In the genomic region with DNA sequence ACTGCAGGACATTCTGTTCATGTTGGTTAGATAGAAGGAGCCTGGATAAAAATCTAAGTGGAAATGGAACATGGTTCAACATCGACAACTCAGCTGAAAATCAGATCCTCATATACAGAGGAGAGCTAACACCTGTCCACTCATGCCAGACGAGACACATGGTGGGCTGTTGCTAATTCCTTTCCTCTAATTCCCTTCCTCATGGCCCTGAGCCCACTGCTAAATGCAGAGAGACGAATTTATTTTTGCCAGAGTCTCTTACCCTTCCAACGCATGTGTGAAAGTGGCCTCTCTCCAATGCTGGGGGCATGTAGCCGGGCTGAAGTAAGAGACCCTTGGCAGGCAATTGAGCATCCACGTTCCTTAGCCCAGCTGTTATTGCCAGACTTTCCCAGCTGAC, we compare ENCODE assay signal across 10 cellular contexts. TPM values are rescaled to one million over a fixed set of nuclear protein-coding genes. Genes with fewer than 3 reads are reported as not detected.
DNase-seq lines count a peak whose midpoint lies in the region; TF ChIP-seq lines count a peak whose summit lies in the region.
"Had no signal": no experiment of that assay in that cellular context is flagged by ENCODE, and none has a peak within 500 bp of the region (broad histone marks: within the 10 kb centered on the region; RNA-seq: fewer than 3 reads in every experiment).

No MANE protein-coding gene starts in this region.

- H2AFZ ChIP-seq in SK-N-SH (ENCODE audit: low read depth) (no peak overlapping the region), smooth muscle cell (ENCODE audit: low read depth) (no peak overlapping the region), MM.1S (ENCODE audit: low read length) (no peak overlapping the region)

- no peak overlapping the region for H3K9ac ChIP-seq in SK-N-SH
- peak overlapping the region; percentile 71 for H3K9ac ChIP-seq in smooth muscle cell (ENCODE audit: low read depth)
- H3K9ac ChIP-seq in MM.1S (ENCODE audit: low read length) = no peak overlapping the region

- H3K9me2 ChIP-seq in SK-N-SH = no peaks in the 10 kb centered on the region
- no peaks in the 10 kb centered on the region for H3K9me2 ChIP-seq in MM.1S (replicated peaks; ENCODE audit: insufficient read depth, low read length)

- H3K9me3 ChIP-seq in SK-N-SH = no peaks in the 10 kb centered on the region
- no peaks in the 10 kb centered on the region for H3K9me3 ChIP-seq in right atrium auricular region
- no peaks in the 10 kb centered on the region for H3K9me3 ChIP-seq in smooth muscle cell (replicated peaks; ENCODE audit: low read depth)
- H3K9me3 ChIP-seq in MM.1S (replicated peaks; ENCODE audit: insufficient read depth, low read length) = no peaks in the 10 kb centered on the region

- TF ChIP-seq RAD21 in SK-N-SH (IDR thresholded peaks at IDR 0.05; ENCODE audit: low read length) = no peak

- peaks cover 100% of the 10 kb centered on the region for H3K79me2 ChIP-seq in SK-N-SH (ENCODE audit: insufficient read depth)
- peaks cover 95% of the 10 kb centered on the region for H3K79me2 ChIP-seq in smooth muscle cell (ENCODE audit: low read depth)
- peaks cover 99% of the 10 kb centered on the region for H3K79me2 ChIP-seq in MM.1S (ENCODE audit: low read length)

- H3K36me3 ChIP-seq in SK-N-SH (replicated peaks in 1 of 2; ENCODE audit: control insufficient read depth in 1 of 2, insufficient read depth in 2 of 2, low read length in 1 of 2) (peaks cover 32 to 58% of the 10 kb centered on the region in 2 experiments), right atrium auricular region (peaks cover 31% of the 10 kb centered on the region), smooth muscle cell (ENCODE audit: low read depth) (peaks cover 4% of the 10 kb centered on the region), MM.1S (replicated peaks; ENCODE audit: insufficient read depth, low read length) (peaks cover 12% of the 10 kb centered on the region; the same call in 1 of the 2 replicates)

- CTCF ChIA-PET in SK-N-SH (lab: Yijun Ruan, JAX) = interaction anchor here (0.7 to 3.1 kb wide), 7 partner anchors 8 to 248 kb away, joined by 3 to 14 read pairs (median 5); no protein-coding TSS in a partner anchor

- POLR2A ChIA-PET in SK-N-SH (lab: Yijun Ruan, JAX) = interaction anchor here (0.9 to 1.4 kb wide), 3 partner anchors 8 to 28 kb away, joined by 3 to 5 read pairs (median 4); no protein-coding TSS in a partner anchor

- H3K4me3 ChIP-seq in SK-N-SH (ENCODE audit: low read depth in 2 of 2, low read length in 1 of 2) (no peak overlapping the region), right atrium auricular region (no peak overlapping the region), smooth muscle cell (no peak overlapping the region), MM.1S (ENCODE audit: low read length) (no peak overlapping the region)

- TF ChIP-seq CTCF in SK-N-SH (IDR thresholded peaks at IDR 0.05) = no peak
- TF ChIP-seq CTCF in right atrium auricular region (IDR thresholded peaks at IDR 0.05) = no peak
- no peak for TF ChIP-seq CTCF in smooth muscle cell (IDR thresholded peaks at IDR 0.05; ENCODE audit: borderline replicate concordance, insufficient read depth, poor library complexity, severe bottlenecking)
- no peak for TF ChIP-seq CTCF in MM.1S (IDR thresholded peaks at IDR 0.05; ENCODE audit: low read length)

- H3K27me3 ChIP-seq in SK-N-SH (ENCODE audit: insufficient read depth) = no peaks in the 10 kb centered on the region
- no peaks in the 10 kb centered on the region for H3K27me3 ChIP-seq in right atrium auricular region
- H3K27me3 ChIP-seq in smooth muscle cell (ENCODE audit: low read depth) = no peaks in the 10 kb centered on the region
- H3K27me3 ChIP-seq in MM.1S (replicated peaks; ENCODE audit: insufficient read depth, low read length) = no peaks in the 10 kb centered on the region

- H3K27ac ChIP-seq in SK-N-SH (ENCODE audit: low read depth in 2 of 2, low read length in 1 of 2) = peak overlapping the region; percentile 35 to 90; a peak in 3 of 4 replicates
- peak overlapping the region; percentile 82 to 91 for H3K27ac ChIP-seq in right atrium auricular region
- peak overlapping the region; percentile 91 for H3K27ac ChIP-seq in smooth muscle cell (ENCODE audit: low read depth)
- no peak overlapping the region for H3K27ac ChIP-seq in MM.1S (ENCODE audit: low read length)

- WGBS in SK-N-SH (ENCODE audit: low lambda C conversion rate) = 80% methylated on average over 4 of the region's 6 CpGs
- whole genome bisulfite sequencing in smooth muscle cell (ENCODE audit: low lambda C conversion rate) = 65% methylated on average over 6 of the region's 6 CpGs

- peaks cover 38 to 43% of the 10 kb centered on the region in 2 experiments; a peak in 3 of 4 replicates for H3K4me1 ChIP-seq in SK-N-SH (ENCODE audit: control insufficient read depth in 1 of 2, insufficient read depth in 2 of 2, low read depth in 1 of 2, low read length in 1 of 2)
- peaks cover 0 to 56% of the 10 kb centered on the region in 2 donors for H3K4me1 ChIP-seq in right atrium auricular region
- peaks cover 36% of the 10 kb centered on the region for H3K4me1 ChIP-seq in smooth muscle cell (ENCODE audit: low read depth)
- H3K4me1 ChIP-seq in MM.1S (ENCODE audit: low read length) = no peaks in the 10 kb centered on the region

- H3F3A ChIP-seq in SK-N-SH (replicated peaks; ENCODE audit: insufficient read depth) (peaks cover 36% of the 10 kb centered on the region), smooth muscle cell (ENCODE audit: low read depth) (peaks cover 19% of the 10 kb centered on the region), MM.1S (ENCODE audit: insufficient read depth, low read length) (no peaks in the 10 kb centered on the region)

- TF ChIP-seq EP300 in SK-N-SH (IDR thresholded peaks at IDR 0.05; ENCODE audit: borderline replicate concordance in 1 of 2, low read depth in 1 of 2, low read length in 1 of 2) = no peak

- H3K4me2 ChIP-seq in SK-N-SH (no peak overlapping the region), smooth muscle cell (peak overlapping the region; percentile 73), MM.1S (ENCODE audit: low read depth, low read length) (no peak overlapping the region)

- DNase-seq in DMS 273 treated with DMSO at 0.1 percent for 48 hours (lab: John Stamatoyannopoulos, UW) (peak; percentile 42), SK-N-SH (no peak), right atrium auricular region (ENCODE audit: low spot score) (no peak), smooth muscle cell (lab: John Stamatoyannopoulos, UW; ENCODE audit: unreplicated experiment) (no peak), hypothalamus (lab: John Stamatoyannopoulos, UW) (no peak), MM.1S (no peak)
- DNase-seq in stimulated activated CD8-positive, alpha-beta memory T cell treated with anti-CD3 and anti-CD28 coated beads, Interleukin-4, amount 100 ng/mL, for 48 hours = no peak
- DNase-seq in stimulated activated CD4-positive, alpha-beta T cell treated with anti-CD3 and anti-CD28 coated beads, Interleukin-1b, Interleukin-23, amount 100 ng/mL, for 48 hours = no peak
- DNase-seq: activated effector memory CD4-positive, alpha-beta T cell treated with Interleukin-2 at 50 U/mL for 16 hours; COR-L47 had no signal

- H4K20me1 ChIP-seq in SK-N-SH (ENCODE audit: insufficient read depth) (peaks cover 82% of the 10 kb centered on the region), smooth muscle cell (ENCODE audit: low read depth) (peaks cover 84% of the 10 kb centered on the region), MM.1S (ENCODE audit: insufficient read depth, low read length) (no peaks in the 10 kb centered on the region; the same call in 1 of the 2 replicates)

TF ChIP-seq in SK-N-SH, 30 proteins besides CTCF, POLR2A, EP300 and RAD21:
- TF ChIP-seq RCOR1 (IDR thresholded peaks at IDR 0.05; ENCODE audit: low read length) = 0 out of 2 replicates have a peak, but pooled peaks have one; percentile 9
- peak; percentile 79 for TF ChIP-seq MXI1 (IDR thresholded peaks at IDR 0.05; ENCODE audit: low read depth, low read length)
- no peak for TF ChIP-seq FOXM1 (IDR thresholded peaks at IDR 0.05; ENCODE audit: low read depth)
TF ChIP-seq in SK-N-SH: peak in this region for 2.

RNA-seq across cellular contexts. Expression of gene CORO1C, which starts 28.8 kb away (rescaled TPM):
- 150 and 214 TPM in 2 replicates for polyA plus RNA-seq in SK-N-SH (2012; rRNA removed)
- 187 and 195 TPM in 2 replicates for polyA plus RNA-seq in SK-N-SH (2012; cell fraction: cytosol; rRNA removed)
- polyA plus RNA-seq in SK-N-SH (2012; cell fraction: nucleus; rRNA removed) = 155 and 182 TPM in 2 replicates
- total RNA-seq in right atrium auricular region = 10 to 100 TPM; 59.6 to 70.7 TPM
- total RNA-seq in smooth muscle cell = 136 and 145 TPM in 2 replicates
- 96.7 and 107 TPM in 2 replicates for polyA plus RNA-seq in smooth muscle cell
